In the genomic region with DNA sequence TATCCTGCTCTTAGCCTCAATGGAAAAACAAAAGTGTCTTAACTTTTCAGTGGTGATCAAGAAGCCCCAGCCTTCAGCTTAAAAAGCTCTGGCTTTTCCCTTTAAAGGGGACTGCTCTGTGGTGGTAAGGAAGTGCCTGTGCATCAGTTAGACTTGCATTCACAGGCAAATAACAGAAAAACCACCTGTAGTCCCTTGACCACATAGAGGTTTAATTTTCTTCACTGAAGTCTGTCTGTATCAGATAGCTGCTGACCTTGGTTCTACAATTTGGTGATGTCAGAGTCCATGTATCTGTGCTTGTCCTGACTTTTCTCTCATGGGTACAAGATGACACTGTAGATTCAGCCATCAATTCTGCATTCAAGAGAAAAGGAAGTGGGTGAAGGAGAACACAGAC, we compare ENCODE assay signal across 22 cellular contexts. TPM values are rescaled to one million over a fixed set of nuclear protein-coding genes. Genes with fewer than 3 reads are reported as not detected.
DNase-seq lines count a peak whose midpoint lies in the region; ATAC-seq lines count a peak whose summit lies in the region.
"Had no signal": no experiment of that assay in that cellular context is flagged by ENCODE, and none has a peak within 500 bp of the region (broad histone marks: within the 10 kb centered on the region; RNA-seq: fewer than 3 reads in every experiment).

No MANE protein-coding gene starts in this region.

- H3K27ac Mint-ChIP-seq in activated CD4-positive, alpha-beta T cell treated with anti-CD3 and anti-CD28 coated beads, Interleukin-2, amount 10 ng/mL, durations not matched to agents 24 days and 14 days, result peak overlapping the region; percentile 88
- H3K27ac Mint-ChIP-seq in stimulated activated memory B cell treated with anti-CD40 and anti-IgM and Interleukin-4, amounts not matched to agents 10 μg/mL and 1 μg/mL and 100 μg/mL, for 72 hours, result peak overlapping the region; percentile 13
- H3K27ac Mint-ChIP-seq: activated CD4-positive, alpha-beta memory T cell treated with anti-CD3 and anti-CD28 coated beads for 36 hours had no signal

- H3K4me3 Mint-ChIP-seq in activated CD4-positive, alpha-beta T cell treated with anti-CD3 and anti-CD28 coated beads, Interleukin-2, amount 10 ng/mL, durations not matched to agents 24 days and 14 days, result peak overlapping the region; percentile 3
- H3K4me3 Mint-ChIP-seq in stimulated activated memory B cell treated with anti-CD40 and anti-IgM and Interleukin-4, amounts not matched to agents 10 μg/mL and 1 μg/mL and 100 μg/mL, for 72 hours, result no peak overlapping the region
- H3K4me3 Mint-ChIP-seq: activated CD4-positive, alpha-beta memory T cell treated with anti-CD3 and anti-CD28 coated beads for 36 hours; neural crest cell had no signal

- peaks cover 28% of the 10 kb centered on the region for H3K4me1 Mint-ChIP-seq in activated CD4-positive, alpha-beta T cell treated with anti-CD3 and anti-CD28 coated beads, Interleukin-2, amount 10 ng/mL, durations not matched to agents 24 days and 14 days
- peaks cover 34% of the 10 kb centered on the region for H3K4me1 Mint-ChIP-seq in stimulated activated memory B cell treated with anti-CD40 and anti-IgM and Interleukin-4, amounts not matched to agents 10 μg/mL and 1 μg/mL and 100 μg/mL, for 72 hours

- intact Hi-C loops in activated CD4-positive, alpha-beta T cell treated with anti-CD3 and anti-CD28 coated beads, Interleukin-2, amount 10 ng/mL, durations not matched to agents 24 days and 14 days (cut with micrococcal nuclease), result no loop called here

- no peak for DNase-seq in activated CD4-positive, alpha-beta T cell treated with anti-CD3 and anti-CD28 coated beads, Interleukin-2, amount 10 ng/mL, durations not matched to agents 24 days and 14 days
- DNase-seq in activated CD4-positive, alpha-beta T cell treated with anti-CD3 and anti-CD28 coated beads, Interleukin-2, amount 50 U/mL, for 1 hour, result no peak
- DNase-seq in SK-MEL-5 (ENCODE audit: low read depth, low spot score) (peak; percentile 47), NCI-H187 (lab: John Stamatoyannopoulos, UW) (no peak), amygdala (lab: John Stamatoyannopoulos, UW) (no peak), NCI-H774 (lab: John Stamatoyannopoulos, UW) (no peak)
- DNase-seq: activated CD4-positive, alpha-beta memory T cell treated with anti-CD3 and anti-CD28 coated beads for 36 hours; activated T-cell treated with anti-CD3 and anti-CD28 coated beads, Interleukin-2, amount 50 U/mL, for 48 hours; BE2C; central memory CD4-positive, alpha-beta T cell; Kasumi-1; left colon; midbrain; NCI-H1105 treated with DMSO at 0.1 percent for 48 hours; NCI-H2107; NCI-H524; psoas muscle; Right ventricle myocardium superior; uterus had no signal

- H3K27me3 Mint-ChIP-seq in activated CD4-positive, alpha-beta T cell treated with anti-CD3 and anti-CD28 coated beads, Interleukin-2, amount 10 ng/mL, durations not matched to agents 24 days and 14 days, result no peaks in the 10 kb centered on the region
- H3K27me3 Mint-ChIP-seq in stimulated activated memory B cell treated with anti-CD40 and anti-IgM and Interleukin-4, amounts not matched to agents 10 μg/mL and 1 μg/mL and 100 μg/mL, for 72 hours, result no peaks in the 10 kb centered on the region
- H3K27me3 Mint-ChIP-seq: activated CD4-positive, alpha-beta memory T cell treated with anti-CD3 and anti-CD28 coated beads for 36 hours had no signal

- H3K9me3 Mint-ChIP-seq in activated CD4-positive, alpha-beta T cell treated with anti-CD3 and anti-CD28 coated beads, Interleukin-2, amount 10 ng/mL, durations not matched to agents 24 days and 14 days, result peaks cover 19% of the 10 kb centered on the region
- no peaks in the 10 kb centered on the region for H3K9me3 Mint-ChIP-seq in stimulated activated memory B cell treated with anti-CD40 and anti-IgM and Interleukin-4, amounts not matched to agents 10 μg/mL and 1 μg/mL and 100 μg/mL, for 72 hours

- ATAC-seq in GM21786 (IDR thresholded peaks at IDR 0.05; ENCODE audit: unreplicated experiment), result peak; percentile 61
- ATAC-seq in stimulated activated memory B cell treated with anti-CD40 and anti-IgM and Interleukin-4, amounts not matched to agents 10 μg/mL and 1 μg/mL and 100 μg/mL, for 72 hours, result no peak
- ATAC-seq: left colon, psoas muscle had no signal

- in situ Hi-C loops in SK-MEL-5 (cut with HindIII; ENCODE audit: low pct_unique_long_range_greater_than_20kb, low sequenced_read_pairs), result no loop called here

- H3K36me3 Mint-ChIP-seq in activated CD4-positive, alpha-beta T cell treated with anti-CD3 and anti-CD28 coated beads, Interleukin-2, amount 10 ng/mL, durations not matched to agents 24 days and 14 days (ENCODE audit: low read depth), result peaks cover 26% of the 10 kb centered on the region
- H3K36me3 Mint-ChIP-seq in stimulated activated memory B cell treated with anti-CD40 and anti-IgM and Interleukin-4, amounts not matched to agents 10 μg/mL and 1 μg/mL and 100 μg/mL, for 72 hours, result no peaks in the 10 kb centered on the region

RNA-seq across cellular contexts. Expression of a gene that starts 43.0 kb away (rescaled TPM):
- total RNA-seq in activated CD4-positive, alpha-beta T cell treated with anti-CD3 and anti-CD28 coated beads, Interleukin-2, amount 10 ng/mL, durations not matched to agents 24 days and 14 days, result 87.6 and 88.4 TPM in 2 replicates
- 99.6 and 107 TPM in 2 replicates for total RNA-seq in SK-MEL-5 (2014; rRNA removed; shearing (Covaris generic))
- polyA plus RNA-seq in SK-MEL-5 (2015; cell fraction: cytosol; rRNA removed), result 62.0 and 79.5 TPM in 2 replicates
- 49.0 and 52.9 TPM in 2 replicates for polyA plus RNA-seq in SK-MEL-5 (2015; cell fraction: nucleus; rRNA removed)
